8 cellular contexts compared by ENCODE assay signal in genomic region chr4:26217961-26218676, GRCh38.
DNase-seq lines count a peak whose midpoint lies in the region; ATAC-seq and TF ChIP-seq lines count a peak whose summit lies in the region.

No MANE protein-coding gene starts in this region.

- no peak overlapping the region for H2AFZ ChIP-seq in neuronal stem cell (ENCODE audit: low read length)

- no peak overlapping the region for H3K4me3 ChIP-seq in neuronal stem cell (ENCODE audit: low read length in 2 of 2)

- no peak overlapping the region for H3K4me2 ChIP-seq in neuronal stem cell (ENCODE audit: insufficient read depth, low read length, poor library complexity, severe bottlenecking)

- H2BK12ac ChIP-seq in neuronal stem cell (ENCODE audit: low read length) = no peak overlapping the region

- H3K36me3 Mint-ChIP-seq in chondrocyte (ENCODE audit: low read depth) = no peaks in the 10 kb centered on the region

- H3K79me1 ChIP-seq in neuronal stem cell (ENCODE audit: low read depth, low read length) = no peaks in the 10 kb centered on the region

- peak; percentile 58 for DNase-seq in GM13976 (ENCODE audit: low spot score)
- DNase-seq in amygdala (lab: John Stamatoyannopoulos, UW) = peak in 35 of 56 donors; percentile 9 to 67 (median 32)
- no peak for DNase-seq in neuronal stem cell (ENCODE audit: low spot score)
- no peak for DNase-seq in NCI-H2107 treated with DMSO at 0.1 percent for 48 hours (lab: John Stamatoyannopoulos, UW; ENCODE audit: unreplicated experiment)
- no peak for DNase-seq in activated T-cell treated with anti-CD3 and anti-CD28 coated beads for 4 hours
- no peak for DNase-seq in T-helper 2 cell
- no peak for DNase-seq in chondrocyte (ENCODE audit: low spot score)

- H3K9me3 Mint-ChIP-seq in chondrocyte (ENCODE audit: low read depth) = no peaks in the 10 kb centered on the region

- in situ Hi-C loops in GM13976 (cut with MboI; ENCODE audit: low sequenced_read_pairs, unreplicated experiment) = no loop called here

- H3K4me3 Mint-ChIP-seq in chondrocyte (ENCODE audit: unreplicated experiment) = no peak overlapping the region

- no peak overlapping the region for H3K14ac ChIP-seq in neuronal stem cell (ENCODE audit: low read length)

- H3K23ac ChIP-seq in neuronal stem cell (ENCODE audit: low read depth, low read length, poor library complexity) = no peak overlapping the region

- H2BK120ac ChIP-seq in neuronal stem cell (ENCODE audit: low read depth, low read length) = no peak overlapping the region

- no peaks in the 10 kb centered on the region for H3K36me3 ChIP-seq in neuronal stem cell (replicated peaks in 1 of 2; ENCODE audit: control insufficient read depth in 2 of 2, insufficient read depth in 2 of 2, low read length in 2 of 2)

- H4K8ac ChIP-seq in neuronal stem cell (ENCODE audit: low read depth, low read length) = no peak overlapping the region

- no peaks in the 10 kb centered on the region for H3K9me3 ChIP-seq in neuronal stem cell (replicated peaks in 1 of 2; ENCODE audit: control insufficient read depth in 2 of 2, insufficient read depth in 1 of 2, low read depth in 1 of 2, low read length in 2 of 2)

- peaks cover 41% of the 10 kb centered on the region for H3K4me1 Mint-ChIP-seq in chondrocyte (ENCODE audit: low read depth)

- no CpG with 5 or more reads among the region's 16 CpGs for WGBS in neuronal stem cell (ENCODE audit: extremely low coverage in 2 of 2, insufficient read length in 2 of 2, insufficient replicate concordance in 1 of 2), 2 donors

- no peaks in the 10 kb centered on the region for H3K27me3 ChIP-seq in neuronal stem cell (ENCODE audit: control insufficient read depth in 3 of 3, insufficient read depth in 3 of 3, low read depth in 1 of 3, low read length in 3 of 3)

- H2AK5ac ChIP-seq in neuronal stem cell (ENCODE audit: low read depth, low read length) = peak overlapping the region; percentile 10

- H4K91ac ChIP-seq in neuronal stem cell (ENCODE audit: low read depth, low read length, poor library complexity) = no peak overlapping the region

- H2BK15ac ChIP-seq in neuronal stem cell (ENCODE audit: low read length) = no peak overlapping the region

- no peak overlapping the region for H3K27ac Mint-ChIP-seq in chondrocyte (ENCODE audit: unreplicated experiment)

- no peak overlapping the region for H3K4ac ChIP-seq in neuronal stem cell (ENCODE audit: low read length)

- no peak overlapping the region for H3K9ac ChIP-seq in neuronal stem cell (ENCODE audit: low read depth, low read length, poor library complexity)

- peaks cover 0 to 1% of the 10 kb centered on the region in 2 donors for H3K4me1 ChIP-seq in neuronal stem cell (ENCODE audit: control insufficient read depth in 2 of 2, insufficient read depth in 1 of 2, low read depth in 1 of 2, low read length in 2 of 2)

- no peak overlapping the region for H3K18ac ChIP-seq in neuronal stem cell (ENCODE audit: low read length)

- H3K27ac ChIP-seq in neuronal stem cell (replicated peaks; ENCODE audit: low read length) = no peak overlapping the region

- no peak overlapping the region for H2BK5ac ChIP-seq in neuronal stem cell (ENCODE audit: low read length)

- H3K27me3 Mint-ChIP-seq in chondrocyte (ENCODE audit: low read depth) = peaks cover 14% of the 10 kb centered on the region

- no peak for TF ChIP-seq CTCF in GM13976 (IDR thresholded peaks at IDR 0.05; ENCODE audit: borderline replicate concordance, control extremely low read depth, extremely low read depth, insufficient read depth, missing control alignments)
- no peak for TF ChIP-seq CTCF in chondrocyte (IDR thresholded peaks at IDR 0.05)

- ATAC-seq in HG02870 (IDR thresholded peaks at IDR 0.05; ENCODE audit: unreplicated experiment) = peak; percentile 87

Comparison
In these comparisons a context has a peak if more than half of its experiments do, and no peak if none do; other contexts are left out.
1. DNase-seq: peak in GM13976 (single experiment) and amygdala (35 of 56); none in neuronal stem cell (single experiment), NCI-H2107 treated with DMSO at 0.1 percent for 48 hours (single experiment), activated T-cell treated with anti-CD3 and anti-CD28 coated beads for 4 hours (single experiment), T-helper 2 cell (0 of 5) and chondrocyte (single experiment).